10 cellular contexts compared by ENCODE assay signal in genomic region chr14:100019156-100019882, GRCh38.
A peak's percentile ranks its signal among the peaks of the same experiment; 100 is the strongest.
DNase-seq lines count a peak whose midpoint lies in the region; TF ChIP-seq lines count a peak whose summit lies in the region.
"Had no signal": no experiment of that assay in that cellular context is flagged by ENCODE, and none has a peak within 500 bp of the region (broad histone marks: within the 10 kb centered on the region; RNA-seq: fewer than 3 reads in every experiment).

No MANE protein-coding gene starts in this region.

- H3K9me3 ChIP-seq in HEK293 (ENCODE audit: control insufficient read depth, insufficient read depth, low read depth, low read length) (no peaks in the 10 kb centered on the region), iPS-15b (ENCODE audit: control insufficient read depth, insufficient read depth, low read length) (no peaks in the 10 kb centered on the region)

- no peak overlapping the region for H3K27ac ChIP-seq in HEK293 (ENCODE audit: extremely low read depth, low read depth, low read length)

- H3K4me1 ChIP-seq in HEK293 (ENCODE audit: control insufficient read depth, insufficient read depth, low read length) = peaks cover 27% of the 10 kb centered on the region
- H3K4me1 ChIP-seq in iPS-15b (ENCODE audit: control insufficient read depth, insufficient read depth, low read length) = peaks cover 8% of the 10 kb centered on the region

- in situ Hi-C loops in astrocyte of the spinal cord (cut with HindIII; ENCODE audit: low sequenced_read_pairs) = no loop called here

- H3K27me3 ChIP-seq in iPS-15b (ENCODE audit: control insufficient read depth, insufficient read depth, low read length) = no peaks in the 10 kb centered on the region

- TF ChIP-seq CTCF in HEK293 (tag by site-specific recombination; IDR thresholded peaks at IDR 0.05) (no peak), astrocyte of the spinal cord (IDR thresholded peaks at IDR 0.05; ENCODE audit: low read depth, low read length) (no peak)

- H3K36me3 ChIP-seq in HEK293 (ENCODE audit: control insufficient read depth in 2 of 2, insufficient read depth in 1 of 2, low read length in 2 of 2) (no peaks in the 10 kb centered on the region), iPS-15b (ENCODE audit: control insufficient read depth, insufficient read depth, low read length) (no peaks in the 10 kb centered on the region)

- H3K9ac ChIP-seq in iPS-15b (ENCODE audit: low read depth, low read length) = peak overlapping the region; percentile 57

- POLR2A ChIA-PET in HEK293 (lab: Yijun Ruan, JAX) = no interaction called here

- CTCF ChIA-PET in HEK293 (lab: Yijun Ruan, JAX) = interaction anchor here (0.6 to 0.8 kb wide), 2 partner anchors 23 to 38 kb away, joined by 3 read pairs; no protein-coding TSS in a partner anchor

- H3K4me3 ChIP-seq in HEK293 (ENCODE audit: low read depth, low read length) (no peak overlapping the region), astrocyte of the spinal cord (ENCODE audit: low read depth, low read length) (no peak overlapping the region), iPS-15b (ENCODE audit: low read depth, low read length) (no peak overlapping the region)

- DNase-seq in astrocyte of the spinal cord (ENCODE audit: low read depth, low spot score) (peak; percentile 40), pons (ENCODE audit: low spot score) (peak; percentile 86), NCI-H128 (lab: John Stamatoyannopoulos, UW; ENCODE audit: unreplicated experiment) (no peak), foreskin melanocyte (no peak)
- DNase-seq in stimulated activated CD8-positive, alpha-beta memory T cell treated with anti-CD3 and anti-CD28 coated beads, Interleukin-4, amount 100 ng/mL, for 48 hours = no peak
- DNase-seq in activated T-cell treated with anti-CD3 and anti-CD28 coated beads, Interleukin-2, amount 50 U/mL, for 48 hours = no peak
- DNase-seq: CD4-positive, CD25-positive, alpha-beta regulatory T cell; T1000 had no signal

TF ChIP-seq in HEK293, 187 proteins besides CTCF, POLR2A, EP300 and RAD21 (continues in another document):
- no peak for TF ChIP-seq ZNF362 (tag by site-specific recombination; IDR thresholded peaks at IDR 0.05)
- no peak for TF ChIP-seq ZNF555 (tag by site-specific recombination; conservative IDR thresholded peaks at IDR 0.05)
- no peak for TF ChIP-seq ZNF629 (tag by site-specific recombination; IDR thresholded peaks at IDR 0.05)
- TF ChIP-seq ZNF560 (tag by site-specific recombination; IDR thresholded peaks at IDR 0.05; ENCODE audit: borderline replicate concordance) = no peak
- no peak for TF ChIP-seq GLIS1 (tag by site-specific recombination; IDR thresholded peaks at IDR 0.05)
- no peak for TF ChIP-seq ZNF658 (tag by site-specific recombination; IDR thresholded peaks at IDR 0.05)
- no peak for TF ChIP-seq SP3 (tag by site-specific recombination; IDR thresholded peaks at IDR 0.05)
- TF ChIP-seq BCL11B (tag by site-specific recombination; IDR thresholded peaks at IDR 0.05; ENCODE audit: low read depth) = no peak
- TF ChIP-seq ZNF23 (tag by site-specific recombination; IDR thresholded peaks at IDR 0.05; ENCODE audit: borderline replicate concordance) = no peak
- TF ChIP-seq ZNF792 (tag by site-specific recombination; IDR thresholded peaks at IDR 0.05) = no peak
- no peak for TF ChIP-seq ZNF184 (tag by site-specific recombination; IDR thresholded peaks at IDR 0.05)
- TF ChIP-seq PRDM6 (tag by site-specific recombination; IDR thresholded peaks at IDR 0.05) = no peak
- TF ChIP-seq TRIM28 (IDR thresholded peaks at IDR 0.05; ENCODE audit: borderline replicate concordance, low read length) = 0 out of 2 replicates have a peak, but pooled peaks have one; percentile 62
- TF ChIP-seq ZNF239 (tag by site-specific recombination; IDR thresholded peaks at IDR 0.05) = no peak
- TF ChIP-seq PRDM2 (tag by site-specific recombination; IDR thresholded peaks at IDR 0.05; ENCODE audit: borderline replicate concordance) = no peak
- no peak for TF ChIP-seq MYNN (tag by site-specific recombination; IDR thresholded peaks at IDR 0.05; ENCODE audit: borderline replicate concordance)
- TF ChIP-seq ZNF416 (tag by site-specific recombination; IDR thresholded peaks at IDR 0.05) = no peak
- no peak for TF ChIP-seq ZSCAN16 (tag by site-specific recombination; IDR thresholded peaks at IDR 0.05)
- TF ChIP-seq PBX3 (CRISPR knock-in tag; IDR thresholded peaks at IDR 0.05) = no peak
- no peak for TF ChIP-seq ZFP37 (tag by site-specific recombination; IDR thresholded peaks at IDR 0.05)
- no peak for TF ChIP-seq ZNF10 (tag by site-specific recombination; IDR thresholded peaks at IDR 0.05)
- no peak for TF ChIP-seq SETDB1 (IDR thresholded peaks at IDR 0.05; ENCODE audit: insufficient read length, low read length)
- TF ChIP-seq ZBTB21 (tag by site-specific recombination; IDR thresholded peaks at IDR 0.05) = no peak
- TF ChIP-seq ZNF2 (tag by site-specific recombination; IDR thresholded peaks at IDR 0.05) = no peak
- no peak for TF ChIP-seq ZNF777 (tag by site-specific recombination; IDR thresholded peaks at IDR 0.05; ENCODE audit: borderline replicate concordance)

Comparison
In these comparisons a context has a peak if more than half of its experiments do, and no peak if none do; other contexts are left out.
1. DNase-seq: peak in astrocyte of the spinal cord (single experiment) and pons (single experiment); none in stimulated activated CD8-positive, alpha-beta memory T cell treated with anti-CD3 and anti-CD28 coated beads, Interleukin-4, amount 100 ng/mL, for 48 hours (single experiment), activated T-cell treated with anti-CD3 and anti-CD28 coated beads, Interleukin-2, amount 50 U/mL, for 48 hours (0 of 2), NCI-H128 (single experiment) and foreskin melanocyte (single experiment).